7 cellular contexts compared by ENCODE assay signal in genomic region chr2:85066874-85067351, GRCh38.
DNase-seq lines count a peak whose midpoint lies in the region; ATAC-seq and TF ChIP-seq lines count a peak whose summit lies in the region.

No MANE protein-coding gene starts in this region.

- 5 to 10% (median 7%) methylated on average over 16 to 19 of the region's 19 CpGs for WGBS in adrenal gland, 4 donors

- DNase-seq in GM12865 (ENCODE audit: low read depth) (peak; percentile 73), PC-9 (peak; percentile 50 to 68), adrenal gland (peak; percentile 57 to 92 (median 81)), left cardiac atrium (peak; percentile 84), posterior vena cava (ENCODE audit: low spot score) (peak; percentile 92)

- H3K4me3 ChIP-seq in GM12865 (ENCODE audit: low read depth, low read length), result no peak overlapping the region
- H3K4me3 ChIP-seq in HUES48 (ENCODE audit: low read depth, low read length), result peak overlapping the region; percentile 53
- no peak overlapping the region for H3K4me3 ChIP-seq in PC-9
- H3K4me3 ChIP-seq in adrenal gland, result peak overlapping the region in 1 of 4 donors; percentile 41

- H3F3A ChIP-seq in PC-9 (ENCODE audit: insufficient read depth, low read depth), result no peaks in the 10 kb centered on the region

- intact Hi-C loops in PC-9 (cut with micrococcal nuclease; ENCODE audit: unreplicated experiment) (loop anchor here (1.0 to 5.0 kb wide), 3 partner anchors 140 to 231 kb away; no protein-coding TSS in a partner anchor), adrenal gland (cut with DNase I) (loop anchor here (5.0 kb wide), 2 partner anchors 215 to 235 kb away; no protein-coding TSS in a partner anchor), left cardiac atrium (cut with DNase I) (loop anchor here (2.0 to 10.0 kb wide), 3 partner anchors 48 to 234 kb away; no protein-coding TSS in a partner anchor), posterior vena cava (cut with DNase I) (loop anchor here (5.0 kb wide), 2 partner anchors 220 to 235 kb away; no protein-coding TSS in a partner anchor)

- no peaks in the 10 kb centered on the region for H3K9me3 ChIP-seq in HUES48 (ENCODE audit: control insufficient read depth, insufficient read depth, low read length)
- no peaks in the 10 kb centered on the region for H3K9me3 ChIP-seq in PC-9 (ENCODE audit: insufficient read depth, low read depth)
- no peaks in the 10 kb centered on the region for H3K9me3 ChIP-seq in adrenal gland (replicated peaks in 1 of 3)

- ATAC-seq in left cardiac atrium (peak; percentile 85 to 87), HG03097 (IDR thresholded peaks at IDR 0.05; ENCODE audit: low FRiP score, unreplicated experiment) (no peak)

- no peaks in the 10 kb centered on the region for H3K79me2 ChIP-seq in PC-9 (ENCODE audit: low read depth)

- H3K27ac ChIP-seq in HUES48 (ENCODE audit: low read depth, low read length), result no peak overlapping the region
- no peak overlapping the region for H3K27ac ChIP-seq in PC-9
- H3K27ac ChIP-seq in adrenal gland, result no peak overlapping the region

- POLR2A ChIA-PET in PC-9 (lab: Charles Lee; ENCODE audit: unreplicated experiment), result interaction anchor here (0.5 kb wide), 1 partner anchor 32 kb away, joined by 4 read pairs; no protein-coding TSS in a partner anchor

- no peaks in the 10 kb centered on the region for H4K20me1 ChIP-seq in PC-9 (ENCODE audit: insufficient read depth)

- H3K9ac ChIP-seq in HUES48 (ENCODE audit: low read depth, low read length), result no peak overlapping the region

- CTCF ChIA-PET in PC-9 (lab: Charles Lee), result interaction anchor here (0.6 to 1.9 kb wide), 6 partner anchors 13 to 234 kb away, joined by 3 to 12 read pairs (median 6); no protein-coding TSS in a partner anchor

- H3K9me2 ChIP-seq in PC-9 (ENCODE audit: insufficient read depth), result no peaks in the 10 kb centered on the region

- H3K36me3 ChIP-seq in HUES48 (ENCODE audit: control insufficient read depth, insufficient read depth, low read length), result no peaks in the 10 kb centered on the region
- no peaks in the 10 kb centered on the region for H3K36me3 ChIP-seq in PC-9 (ENCODE audit: low read depth)
- no peaks in the 10 kb centered on the region for H3K36me3 ChIP-seq in adrenal gland (replicated peaks in 1 of 2)

- no peak overlapping the region for H3K4me2 ChIP-seq in PC-9

- peaks cover 20% of the 10 kb centered on the region for H3K4me1 ChIP-seq in HUES48 (ENCODE audit: control insufficient read depth, insufficient read depth, low read length)
- H3K4me1 ChIP-seq in PC-9 (replicated peaks; ENCODE audit: insufficient read depth), result no peaks in the 10 kb centered on the region
- peaks cover 0 to 3% of the 10 kb centered on the region in 2 donors for H3K4me1 ChIP-seq in adrenal gland (replicated peaks in 1 of 2)

- peaks cover 3% of the 10 kb centered on the region; the same call in 1 of the 2 replicates for H3K27me3 ChIP-seq in HUES48 (ENCODE audit: control insufficient read depth, insufficient read depth, low read length)
- peaks cover 3% of the 10 kb centered on the region; the same call in 1 of the 2 replicates for H3K27me3 ChIP-seq in PC-9 (ENCODE audit: insufficient read depth, low read depth)
- no peaks in the 10 kb centered on the region for H3K27me3 ChIP-seq in adrenal gland

- TF ChIP-seq CTCF in GM12865 (IDR thresholded peaks at IDR 0.05; ENCODE audit: insufficient read depth, low read depth, low read length, missing control alignments) (peak; percentile 71), PC-9 (conservative IDR thresholded peaks at IDR 0.05) (peak; percentile 93), adrenal gland (IDR thresholded peaks at IDR 0.05) (peak; percentile 62 to 84 (median 70))

- no peak overlapping the region for H2AFZ ChIP-seq in PC-9

- no TSS peak for BruUV-seq in PC-9 (replicated peaks; lab: Mats Ljungman, UMichigan)

- no peak for TF ChIP-seq POLR2A in adrenal gland (IDR thresholded peaks at IDR 0.05)
